27 cellular contexts compared by ENCODE assay signal in genomic region chr12:3110579-3110978, GRCh38.
"Had no signal": no experiment of that assay in that cellular context is flagged by ENCODE, and none has a peak within 500 bp of the region (broad histone marks: within the 10 kb centered on the region; RNA-seq: fewer than 3 reads in every experiment).

No MANE protein-coding gene starts in this region.

- FAIRE-seq: endothelial cell of umbilical vein, keratinocyte, TTC549 had no signal

- H3K4me2 ChIP-seq: hepatocyte had no signal

- H3K4me3 ChIP-seq: adrenal gland, cardiac muscle cell, gastroesophageal sphincter, hepatocyte, lung, mucosa of descending colon, skin epidermis, thoracic aorta had no signal

- H2AFZ ChIP-seq: hepatocyte had no signal

- H3K27ac ChIP-seq: adrenal gland, cardiac muscle cell, gastroesophageal sphincter, hepatocyte, neutrophil, thoracic aorta, VCaP had no signal

- H3K27me3 ChIP-seq: adrenal gland, cardiac muscle cell, gastroesophageal sphincter, hepatocyte had no signal

- ATAC-seq: gastroesophageal sphincter; left colon; mucosa of descending colon; natural killer cell treated with Interleukin-12 subunit alpha and Interleukin-12 subunit beta and Interleukin-15 and Interleukin-18, amount 100 ng/mL, for 72 hours; sciatic nerve had no signal

- H3K36me3 ChIP-seq: adrenal gland, cardiac muscle cell, neutrophil had no signal

- H3K9me3 ChIP-seq: adrenal gland, gastroesophageal sphincter, mucosa of descending colon, neutrophil, thoracic aorta had no signal

- DNase-seq: activated CD4-positive, alpha-beta T cell treated with anti-CD3 and anti-CD28 coated beads for 4 hours; activated CD4-positive, alpha-beta T cell treated with anti-CD3 and anti-CD28 coated beads, Interleukin-2, amount 50 U/mL, for 4 hours; activated effector memory CD4-positive, alpha-beta T cell treated with Interleukin-2 at 50 U/mL for 16 hours; activated naive CD4-positive, alpha-beta T cell treated with Interleukin-2 at 50 U/mL for 16 hours; activated T-cell treated with anti-CD3 and anti-CD28 coated beads for 4 hours; adrenal gland; aorta; left colon; mucosa of descending colon; stimulated activated CD4-positive, alpha-beta T cell treated with anti-CD3 and anti-CD28 coated beads, Interleukin-12 subunit alpha, Interleukin-12 subunit beta, amount 100 ng/mL, for 4 hours; stimulated activated CD4-positive, alpha-beta T cell treated with anti-CD3 and anti-CD28 coated beads, Interleukin-4, amount 100 ng/mL, for 1 hour; T-helper 1 cell; T-helper 9 cell; trophoblast cell had no signal
